Comparison of ENCODE assay signal across 1 cellular context in genomic region chr22:25741692-25742626, GRCh38.
TF ChIP-seq lines count a peak whose summit lies in the region.

Gene MYO18B, plus strand, starts transcription at chr22:25742188. Its CDS starts 18,905 bp downstream, at chr22:25761093.

TF ChIP-seq in K562, 482 proteins besides CTCF, POLR2A, EP300 and RAD21 (continued from another document and continues in another):
- TF ChIP-seq ZBTB26 (CRISPR knock-in tag; IDR thresholded peaks at IDR 0.05) (no peak), MCM2 (IDR thresholded peaks at IDR 0.05; ENCODE audit: low read depth) (no peak), CREB5 (CRISPR knock-in tag; IDR thresholded peaks at IDR 0.05) (no peak), PRDM10 (IDR thresholded peaks at IDR 0.05; ENCODE audit: partially characterized antibody) (peak; percentile 29), KLF13 (tag; IDR thresholded peaks at IDR 0.05; ENCODE audit: borderline replicate concordance, low read depth) (no peak), CBX3 (IDR thresholded peaks at IDR 0.05; ENCODE audit: borderline replicate concordance in 1 of 2, low read length in 2 of 2) (no peak), ZBTB11 (CRISPR knock-in tag; IDR thresholded peaks at IDR 0.05) (peak in 1 of 3 experiments; percentile 33; a peak in 1 of 6 replicates), MECOM (CRISPR knock-in tag; IDR thresholded peaks at IDR 0.05) (no peak), FOXA3 (CRISPR knock-in tag; conservative IDR thresholded peaks at IDR 0.05 in 1 of 2, IDR thresholded peaks at IDR 0.05 in 1 of 2) (no peak), BACH1 (tag; IDR thresholded peaks at IDR 0.05) (no peak), POLR2B (IDR thresholded peaks at IDR 0.05; ENCODE audit: low read depth, partially characterized antibody) (peak; percentile 75), ZNF311 (CRISPR knock-in tag; IDR thresholded peaks at IDR 0.05) (no peak), TAF15 (IDR thresholded peaks at IDR 0.05; ENCODE audit: low read depth, low read length) (no peak), KDM5B (IDR thresholded peaks at IDR 0.05; ENCODE audit: insufficient replicate concordance, low read depth, low read length) (peak; percentile 52), TCF7 (IDR thresholded peaks at IDR 0.05; ENCODE audit: borderline replicate concordance) (no peak), TAL1 (IDR thresholded peaks at IDR 0.05) (peak; percentile 68; the same call in 1 of the 2 replicates), SNIP1 (IDR thresholded peaks at IDR 0.05; ENCODE audit: low read depth) (no peak), ETV5 (CRISPR knock-in tag; IDR thresholded peaks at IDR 0.05; ENCODE audit: low read depth) (no peak), ZNF24 (IDR thresholded peaks at IDR 0.05) (peak; percentile 29; the same call in 1 of the 2 replicates), CBX8 (IDR thresholded peaks at IDR 0.05; ENCODE audit: borderline replicate concordance, extremely low read depth, low read depth, low read length, poor library complexity, severe bottlenecking) (no peak), KDM2B (CRISPR knock-in tag; IDR thresholded peaks at IDR 0.05) (no peak), HBP1 (CRISPR knock-in tag; IDR thresholded peaks at IDR 0.05) (no peak), FOXJ3 (CRISPR knock-in tag; IDR thresholded peaks at IDR 0.05) (no peak), ELF4 (CRISPR knock-in tag; IDR thresholded peaks at IDR 0.05) (no peak), RNF219 (CRISPR knock-in tag; IDR thresholded peaks at IDR 0.05) (no peak), RBM25 (IDR thresholded peaks at IDR 0.05; ENCODE audit: low read depth, low read length, severe bottlenecking) (no peak), DIDO1 (tag; IDR thresholded peaks at IDR 0.05; ENCODE audit: low read depth) (no peak), GATA2 (CRISPR knock-in tag; IDR thresholded peaks at IDR 0.05) (no peak), TRIM24 (IDR thresholded peaks at IDR 0.05) (peak in 1 of 2 experiments; percentile 52; a peak in 2 of 4 replicates), RNF2 (IDR thresholded peaks at IDR 0.05) (peak; percentile 82), ZNF609 (CRISPR knock-in tag; IDR thresholded peaks at IDR 0.05; ENCODE audit: borderline replicate concordance) (no peak), ZNF133 (CRISPR knock-in tag; IDR thresholded peaks at IDR 0.05) (no peak), JUN (IDR thresholded peaks at IDR 0.05; ENCODE audit: borderline replicate concordance, low read depth, low read length) (peak; percentile 75), JUN (CRISPR knock-in tag; IDR thresholded peaks at IDR 0.05; ENCODE audit: borderline replicate concordance) (peak; percentile 87; the same call in 1 of the 2 replicates), NEUROD1 (IDR thresholded peaks at IDR 0.05; ENCODE audit: borderline replicate concordance, low read depth, low read length, partially characterized antibody) (peak; percentile 62), ZKSCAN8 (CRISPR knock-in tag; IDR thresholded peaks at IDR 0.05) (no peak), USF1 (CRISPR knock-in tag; IDR thresholded peaks at IDR 0.05) (no peak), DMBX1 (CRISPR knock-in tag; IDR thresholded peaks at IDR 0.05; ENCODE audit: borderline replicate concordance) (peak; percentile 49; the same call in 1 of the 2 replicates), MNT (conservative IDR thresholded peaks at IDR 0.05) (peak; percentile 59 to 89; a peak in 3 of 4 replicates), MEF2A (IDR thresholded peaks at IDR 0.05; ENCODE audit: control insufficient read depth, low read depth, low read length) (peak; percentile 98)
